ENCODE assay signal across 9 cellular contexts in genomic region chr9:127953768-127954505, GRCh38. TPM values are rescaled to one million over a fixed set of nuclear protein-coding genes. Genes with fewer than 3 reads are reported as not detected.
DNase-seq lines count a peak whose midpoint lies in the region; ATAC-seq and TF ChIP-seq lines count a peak whose summit lies in the region.
"Had no signal": no experiment of that assay in that cellular context is flagged by ENCODE, and none has a peak within 500 bp of the region (broad histone marks: within the 10 kb centered on the region; RNA-seq: fewer than 3 reads in every experiment).

No MANE protein-coding gene starts in this region.

- peak overlapping the region; percentile 91 to 98 for H3K27ac ChIP-seq in breast epithelium
- no peak overlapping the region for H3K27ac ChIP-seq in mammary epithelial cell (ENCODE audit: insufficient read depth, low read depth, low read length)
- H3K27ac ChIP-seq in colonic mucosa: peak overlapping the region; percentile 37
- H3K27ac ChIP-seq in temporal lobe (ENCODE audit: low read depth, low read length): peak overlapping the region; percentile 99
- no peak overlapping the region for H3K27ac ChIP-seq in tibial artery
- H3K27ac ChIP-seq: GM23248 had no signal

- peaks cover 22% of the 10 kb centered on the region for H3K79me2 ChIP-seq in mammary epithelial cell (ENCODE audit: insufficient read depth, low read length)

- H3K9me3 ChIP-seq in breast epithelium (no peaks in the 10 kb centered on the region), mammary epithelial cell (replicated peaks; ENCODE audit: insufficient read depth, low read length) (no peaks in the 10 kb centered on the region), colonic mucosa (no peaks in the 10 kb centered on the region), tibial artery (no peaks in the 10 kb centered on the region)
- H3K9me3 ChIP-seq: left lung had no signal

- H2AFZ ChIP-seq in mammary epithelial cell (ENCODE audit: low read depth, low read length): no peak overlapping the region
- H2AFZ ChIP-seq: GM23248 had no signal

- H3K4me2 ChIP-seq in mammary epithelial cell (ENCODE audit: insufficient read depth, low read depth, low read length): no peak overlapping the region

- TF ChIP-seq CTCF in breast epithelium (IDR thresholded peaks at IDR 0.05): no peak
- TF ChIP-seq CTCF in mammary epithelial cell (conservative IDR thresholded peaks at IDR 0.05 in 1 of 2, IDR thresholded peaks at IDR 0.05 in 1 of 2; ENCODE audit: extremely low read depth in 1 of 2, insufficient read depth in 1 of 2, low read depth in 1 of 2, low read length in 2 of 2): no peak
- no peak for TF ChIP-seq CTCF in colonic mucosa (IDR thresholded peaks at IDR 0.05)
- no peak for TF ChIP-seq CTCF in tibial artery (IDR thresholded peaks at IDR 0.05)

- no peaks in the 10 kb centered on the region for H4K20me1 ChIP-seq in mammary epithelial cell (ENCODE audit: insufficient read depth, low read length)

- H3K9ac ChIP-seq in mammary epithelial cell (ENCODE audit: insufficient read depth, low read length) (no peak overlapping the region), colonic mucosa (ENCODE audit: low read depth in 2 of 2, low read length in 2 of 2) (peak overlapping the region in 1 of 2 donors; percentile 75)
- H3K9ac ChIP-seq: GM23248 had no signal

- in situ Hi-C loops in mammary epithelial cell (cut with MboI; ENCODE audit: low sequenced_read_pairs in 2 of 2): no loop called here

- CTCF ChIA-PET in mammary epithelial cell (lab: Charles Lee; ENCODE audit: low non-redundant PET): no interaction called here

- no peak for TF ChIP-seq POLR2A in breast epithelium (IDR thresholded peaks at IDR 0.05)

- WGBS in mammary epithelial cell (ENCODE audit: low coverage, missing lambda C conversion rate): 79% methylated on average over 16 of the region's 17 CpGs

- no peak for ATAC-seq in GM19463 (IDR thresholded peaks at IDR 0.05; ENCODE audit: unreplicated experiment)

- H3K27me3 ChIP-seq in breast epithelium (no peaks in the 10 kb centered on the region), mammary epithelial cell (ENCODE audit: insufficient read depth, low read length) (no peaks in the 10 kb centered on the region), colonic mucosa (no peaks in the 10 kb centered on the region), tibial artery (no peaks in the 10 kb centered on the region)
- H3K27me3 ChIP-seq: left lung had no signal

- BruUV-seq in mammary epithelial cell (replicated peaks; lab: Mats Ljungman, UMichigan): no TSS peak

- intact Hi-C loops in breast epithelium (cut with DNase I; ENCODE audit: low total_unique reads): no loop called here
- intact Hi-C loops in mammary epithelial cell (cut with micrococcal nuclease): no loop called here
- intact Hi-C loops in colonic mucosa (cut with DNase I): loop anchor here (5.0 kb wide), 1 partner anchor 163 kb away; no protein-coding TSS in a partner anchor
- intact Hi-C loops in tibial artery (cut with DNase I; ENCODE audit: low total_unique reads): no loop called here

- dilution Hi-C loops in mammary epithelial cell (cut with HindIII; ENCODE audit: low sequenced_read_pairs): no loop called here

- H3K36me3 ChIP-seq in breast epithelium: no peaks in the 10 kb centered on the region
- H3K36me3 ChIP-seq in mammary epithelial cell (ENCODE audit: insufficient read depth, low read length): no peaks in the 10 kb centered on the region
- peaks cover 8% of the 10 kb centered on the region for H3K36me3 ChIP-seq in colonic mucosa
- no peaks in the 10 kb centered on the region for H3K36me3 ChIP-seq in tibial artery
- H3K36me3 ChIP-seq: left lung had no signal

- DNase-seq in breast epithelium (ENCODE audit: low spot score in 2 of 2): no peak
- DNase-seq in mammary epithelial cell: no peak
- no peak for DNase-seq in colonic mucosa
- no peak for DNase-seq in tibial artery
- DNase-seq: activated effector memory CD4-positive, alpha-beta T cell treated with anti-CD3 and anti-CD28 coated beads, Interleukin-2, amount 50 U/mL, for 16 hours; GM23248; left lung had no signal

- H3K4me3 ChIP-seq in breast epithelium: no peak overlapping the region
- H3K4me3 ChIP-seq in mammary epithelial cell (replicated peaks in 1 of 3; ENCODE audit: insufficient read depth in 1 of 3, low read depth in 2 of 3, low read length in 3 of 3): no peak overlapping the region
- H3K4me3 ChIP-seq in colonic mucosa: no peak overlapping the region
- H3K4me3 ChIP-seq in tibial artery: no peak overlapping the region
- H3K4me3 ChIP-seq: GM23248, left lung had no signal

- H3K4me1 ChIP-seq in breast epithelium (peaks cover 23 to 25% of the 10 kb centered on the region in 2 donors), mammary epithelial cell (ENCODE audit: insufficient read depth, low read length) (peaks cover 24% of the 10 kb centered on the region), colonic mucosa (peaks cover 19% of the 10 kb centered on the region), tibial artery (peaks cover 0 to 45% (median 7%) of the 10 kb centered on the region in 4 donors)

RNA-seq across cellular contexts. Expression of gene DPM2, which starts 16.3 kb away (rescaled TPM):
- total RNA-seq in breast epithelium: 10 to 100 TPM; 10.6 to 17.4 (median 17.1) TPM
- 10 to 100 TPM; 10.0 to 48.7 TPM for total RNA-seq in mammary epithelial cell
- 45.2 TPM for polyA plus RNA-seq in mammary epithelial cell
- polyA minus RNA-seq in mammary epithelial cell: 74.8 TPM
- 10 to 100 TPM; 25.7 to 38.9 TPM for total RNA-seq in colonic mucosa
- total RNA-seq in temporal lobe: 10.1 TPM

RNA-seq across cellular contexts. Expression of gene PIP5KL1, which starts 23.4 kb away (rescaled TPM):
- total RNA-seq in breast epithelium (10 to 100 TPM in 1 of 3 donors, 1 to 10 TPM in 2; 2.2 to 10.1 (median 5.2) TPM), mammary epithelial cell (10 to 100 TPM in 1 of 2 donors, 1 to 10 TPM in 1; 6.7 to 11.8 TPM), colonic mucosa (under 1 TPM; 0.85 to 0.89 TPM), temporal lobe (1.2 TPM)
- polyA plus RNA-seq in mammary epithelial cell: 4.4 TPM
- polyA minus RNA-seq in mammary epithelial cell: 0.41 TPM

RNA-seq across cellular contexts. Expression of gene EEIG1, which starts 26.9 kb away (rescaled TPM):
- 10 to 100 TPM in 2 of 3 donors, 1 to 10 TPM in 1; 7.7 to 32.1 (median 19.7) TPM for total RNA-seq in breast epithelium
- total RNA-seq in mammary epithelial cell: 10 to 100 TPM; 23.0 to 29.3 TPM
- 17.1 TPM for polyA plus RNA-seq in mammary epithelial cell
- 11.3 TPM for polyA minus RNA-seq in mammary epithelial cell
- total RNA-seq in colonic mucosa: 10 to 100 TPM; 72.2 to 95.9 TPM
- 5.2 TPM for total RNA-seq in temporal lobe

RNA-seq across cellular contexts. Expression of gene ST6GALNAC4, which starts 37.1 kb away (rescaled TPM):
- total RNA-seq in breast epithelium (10 to 100 TPM; 17.6 to 44.6 (median 24.0) TPM), mammary epithelial cell (10 to 100 TPM; 14.3 to 19.6 TPM), colonic mucosa (10 to 100 TPM; 25.4 to 66.5 TPM), temporal lobe (7.4 TPM)
- polyA plus RNA-seq in mammary epithelial cell: 21.9 TPM
- polyA minus RNA-seq in mammary epithelial cell: 50.2 TPM

RNA-seq across cellular contexts. Expression of gene ST6GALNAC6, which starts 54.5 kb away (rescaled TPM):
- 100 to 1,000 TPM in 2 of 3 donors, 10 to 100 TPM in 1; 61.5 to 175 (median 103) TPM for total RNA-seq in breast epithelium
- total RNA-seq in mammary epithelial cell: 10 to 100 TPM; 28.8 to 29.5 TPM
- 26.6 TPM for polyA plus RNA-seq in mammary epithelial cell
- 14.6 TPM for polyA minus RNA-seq in mammary epithelial cell
- 100 to 1,000 TPM; 251 to 279 TPM for total RNA-seq in colonic mucosa
- 25.6 TPM for total RNA-seq in temporal lobe

Comparison
In these comparisons a context has a peak if more than half of its experiments do, and no peak if none do; other contexts are left out.
1. H3K27ac ChIP-seq: peak in breast epithelium (2 of 2), colonic mucosa (single experiment) and temporal lobe (single experiment); none in mammary epithelial cell (single experiment) and tibial artery (0 of 2).